In genomic region chr17:41786227-41787020, GRCh38 we compare ENCODE assay signal across 8 cellular contexts. TPM values are rescaled to one million over a fixed set of nuclear protein-coding genes. Genes with fewer than 3 reads are reported as not detected.
DNase-seq lines count a peak whose midpoint lies in the region; ATAC-seq and TF ChIP-seq lines count a peak whose summit lies in the region.

Gene JUP (minus strand): TSS chr17:41786711. CDS start chr17:41771854, 14,857 bp downstream.

- peak; percentile 99 for TF ChIP-seq POLR2A in transverse colon (IDR thresholded peaks at IDR 0.05)

- peaks cover 26% of the 10 kb centered on the region for H3K27me3 Mint-ChIP-seq in HFFc6 (ENCODE audit: insufficient read depth)
- peaks cover 44% of the 10 kb centered on the region for H3K27me3 Mint-ChIP-seq in T-helper 1 cell treated with Interleukin-12 subunit alpha and Interleukin-12 subunit beta and Interleukin-4 antibody, amounts not matched to agents 30 μg/mL and 1 μg/mL, for 36 hours (ENCODE audit: low read depth)

- no peaks in the 10 kb centered on the region for H3K36me3 Mint-ChIP-seq in HFFc6 (ENCODE audit: low read depth)
- H3K36me3 Mint-ChIP-seq in T-helper 1 cell treated with Interleukin-12 subunit alpha and Interleukin-12 subunit beta and Interleukin-4 antibody, amounts not matched to agents 30 μg/mL and 1 μg/mL, for 36 hours (ENCODE audit: low read depth) = no peaks in the 10 kb centered on the region

- H3K4me1 ChIP-seq in heart right ventricle (peaks cover 12 to 64% (median 45%) of the 10 kb centered on the region in 9 donors), transverse colon (peaks cover 0 to 47% (median 31%) of the 10 kb centered on the region in 4 donors)

- H3K9me3 ChIP-seq in heart right ventricle (no peaks in the 10 kb centered on the region), transverse colon (no peaks in the 10 kb centered on the region)

- peak; percentile 91 to 94 (median 94) for ATAC-seq in heart right ventricle

- H3K4me1 Mint-ChIP-seq in HFFc6 (ENCODE audit: low read depth) = peaks cover 13% of the 10 kb centered on the region
- peaks cover 14% of the 10 kb centered on the region for H3K4me1 Mint-ChIP-seq in T-helper 1 cell treated with Interleukin-12 subunit alpha and Interleukin-12 subunit beta and Interleukin-4 antibody, amounts not matched to agents 30 μg/mL and 1 μg/mL, for 36 hours (ENCODE audit: low read depth)

- H3K4me3 ChIP-seq in heart right ventricle (peak within 1 kb of the TSS; percentile 67 to 94 (median 83)), transverse colon (peak within 1 kb of the TSS; percentile 48 to 86 (median 76))

- H3K27ac ChIP-seq in heart right ventricle = peak within 1 kb of the TSS; percentile 91 to 97 (median 96)
- peak within 1 kb of the TSS; percentile 90 to 95 (median 94) for H3K27ac ChIP-seq in transverse colon

- intact Hi-C loops in heart right ventricle (cut with DNase I) (no loop called here), transverse colon (cut with DNase I; ENCODE audit: low total_unique reads) (loop anchor here (5.0 kb wide), 1 partner anchor 986 kb away; the partner anchor contains the start of gene VPS25)

- TF ChIP-seq EP300 in transverse colon (IDR thresholded peaks at IDR 0.05; ENCODE audit: low read depth) = no peak

- peak; percentile 77 for TF ChIP-seq CTCF in HFFc6 (IDR thresholded peaks at IDR 0.05)
- TF ChIP-seq CTCF in heart right ventricle (IDR thresholded peaks at IDR 0.05) = peak; percentile 52 to 83 (median 69)
- TF ChIP-seq CTCF in transverse colon (IDR thresholded peaks at IDR 0.05) = peak; percentile 31 to 88 (median 52)

- H3K9me3 Mint-ChIP-seq in HFFc6 = no peaks in the 10 kb centered on the region
- H3K9me3 Mint-ChIP-seq in T-helper 1 cell treated with Interleukin-12 subunit alpha and Interleukin-12 subunit beta and Interleukin-4 antibody, amounts not matched to agents 30 μg/mL and 1 μg/mL, for 36 hours = no peaks in the 10 kb centered on the region

- H3K36me3 ChIP-seq in heart right ventricle = no peaks in the 10 kb centered on the region
- H3K36me3 ChIP-seq in transverse colon = no peaks in the 10 kb centered on the region

- H3K27me3 ChIP-seq in heart right ventricle (peaks cover 0 to 6% (median 0%) of the 10 kb centered on the region in 7 donors), transverse colon (peaks cover 10% of the 10 kb centered on the region)

- peak; percentile 100 for DNase-seq in Daoy (ENCODE audit: low read depth)
- peak; percentile 98 for DNase-seq in HFFc6
- DNase-seq in NCI-H1436 (lab: John Stamatoyannopoulos, UW) = peak; percentile 100
- DNase-seq in amygdala (lab: John Stamatoyannopoulos, UW) = peak; percentile 49 to 100 (median 99)
- peak; percentile 100 for DNase-seq in heart right ventricle
- peak; percentile 100 for DNase-seq in pons (ENCODE audit: low spot score)
- DNase-seq in transverse colon = peak; percentile 100

- 0% methylated on average over 79 of the region's 79 CpGs for WGBS in heart right ventricle, 2 donors
- 1% methylated on average over 48 of the region's 79 CpGs; no CpG with 5 or more reads in 1 of the 2 donors for WGBS in transverse colon (ENCODE audit: low coverage in 1 of 2), 2 donors

- H3K27ac Mint-ChIP-seq in HFFc6 = no peak within 1 kb of the TSS
- peak within 1 kb of the TSS; percentile 49 for H3K27ac Mint-ChIP-seq in T-helper 1 cell treated with Interleukin-12 subunit alpha and Interleukin-12 subunit beta and Interleukin-4 antibody, amounts not matched to agents 30 μg/mL and 1 μg/mL, for 36 hours

- in situ Hi-C loops in transverse colon (cut with MboI; ENCODE audit: low pct_ligation_motif_present in 1 of 4, low pct_unique_long_range_greater_than_20kb in 1 of 4, low sequenced_read_pairs in 3 of 4) = no loop called here

- peak within 1 kb of the TSS; percentile 43 for H3K4me3 Mint-ChIP-seq in HFFc6
- peak within 1 kb of the TSS; percentile 53 for H3K4me3 Mint-ChIP-seq in T-helper 1 cell treated with Interleukin-12 subunit alpha and Interleukin-12 subunit beta and Interleukin-4 antibody, amounts not matched to agents 30 μg/mL and 1 μg/mL, for 36 hours

RNA-seq across cellular contexts. Expression of gene JUP, which starts in this region (rescaled TPM):
- 32.6 and 36.3 TPM in 2 replicates for total RNA-seq in Daoy (2014; rRNA removed; shearing (Covaris generic))
- total RNA-seq in HFFc6 (2021; fragmentation: NEBNext Ultra II Directional; extraction: Animal tissue kit (Norgen Biotek cat#: 25700)) = 1 to 10 TPM; 1.5 to 9.1 (median 1.9) TPM
- total RNA-seq in heart right ventricle = 100 to 1,000 TPM; 113 to 217 (median 156) TPM
- 10 to 100 TPM; 80.2 to 95.8 TPM for polyA plus RNA-seq in heart right ventricle
- total RNA-seq in transverse colon = 100 to 1,000 TPM; 396 to 595 (median 513) TPM

Comparison
In these comparisons a context has a peak if more than half of its experiments do, and no peak if none do; other contexts are left out.
1. Peak in every context shown above with its lines: DNase-seq, ATAC-seq, H3K4me3 ChIP-seq and H3K27ac ChIP-seq.